In genomic region chr3:111739241-111739952, GRCh38 we compare ENCODE assay signal across 13 cellular contexts.
DNase-seq lines count a peak whose midpoint lies in the region; ATAC-seq, FAIRE-seq and TF ChIP-seq lines count a peak whose summit lies in the region.
"Had no signal": no experiment of that assay in that cellular context is flagged by ENCODE, and none has a peak within 500 bp of the region (broad histone marks: within the 10 kb centered on the region; RNA-seq: fewer than 3 reads in every experiment).

No MANE protein-coding gene starts in this region.

- ATAC-seq in activated CD4-positive, alpha-beta T cell treated with anti-CD3 and anti-CD28 coated beads for 36 hours = peak; percentile 28
- ATAC-seq in HepG2 = peak; percentile 87
- no peak for ATAC-seq in GM19023 (IDR thresholded peaks at IDR 0.05; ENCODE audit: unreplicated experiment)
- ATAC-seq in HG03469 (IDR thresholded peaks at IDR 0.05; ENCODE audit: unreplicated experiment) = no peak
- ATAC-seq: sciatic nerve had no signal

- H2AFZ ChIP-seq in mammary epithelial cell (ENCODE audit: low read depth, low read length) (no peak overlapping the region), HepG2 (ENCODE audit: low read length) (no peak overlapping the region)

- in situ Hi-C loops in mammary epithelial cell (cut with MboI; ENCODE audit: low sequenced_read_pairs in 2 of 2) = loop anchor here in 1 of 2 donors (10.0 kb wide), 1 partner anchor 65 kb away; no protein-coding TSS in a partner anchor
- in situ Hi-C loops in HepG2 (cut with HindIII; ENCODE audit: extremely low pct_ligation_motif_present, low pct_unique_long_range_greater_than_20kb) = no loop called here

- DNase-seq in activated CD4-positive, alpha-beta T cell treated with anti-CD3 and anti-CD28 coated beads for 36 hours = no peak
- no peak for DNase-seq in activated CD4-positive, alpha-beta T cell treated with anti-CD3 and anti-CD28 coated beads for 4 hours
- peak; percentile 98 for DNase-seq in mammary epithelial cell
- DNase-seq in HepG2 (ENCODE audit: low spot score) = peak; percentile 91
- DNase-seq in vagina (ENCODE audit: extremely low spot score in 2 of 2) = no peak
- DNase-seq in anterior cingulate cortex (lab: John Stamatoyannopoulos, UW) = no peak
- DNase-seq: activated CD8-positive, alpha-beta memory T cell treated with anti-CD3 and anti-CD28 coated beads for 24 hours; BE2C; NCI-H526 treated with DMSO at 0.1 percent for 48 hours; upper lobe of left lung had no signal

- no peaks in the 10 kb centered on the region for H3K27me3 Mint-ChIP-seq in activated CD4-positive, alpha-beta T cell treated with anti-CD3 and anti-CD28 coated beads for 36 hours

- H3K4me1 ChIP-seq in mammary epithelial cell (ENCODE audit: insufficient read depth, low read length) = peaks cover 64% of the 10 kb centered on the region
- peaks cover 67% of the 10 kb centered on the region for H3K4me1 ChIP-seq in HepG2 (ENCODE audit: insufficient read depth, low read length)
- peaks cover 33% of the 10 kb centered on the region for H3K4me1 ChIP-seq in vagina
- H3K4me1 ChIP-seq: BE2C had no signal

- TSS peak; percentile 84 for BruUV-seq in mammary epithelial cell (replicated peaks; lab: Mats Ljungman, UMichigan)
- no TSS peak for BruUV-seq in HepG2 (replicated peaks; lab: Mats Ljungman, UMichigan)

- CTCF ChIA-PET in activated CD4-positive, alpha-beta T cell treated with anti-CD3 and anti-CD28 coated beads for 36 hours (lab: Charles Lee) = interaction anchor here (0.8 kb wide), 1 partner anchor 42 kb away, joined by 3 read pairs; no protein-coding TSS in a partner anchor
- CTCF ChIA-PET in mammary epithelial cell (lab: Charles Lee; ENCODE audit: low non-redundant PET) (no interaction called here), HepG2 (lab: Yijun Ruan, JAX; ENCODE audit: low intra/inter-chr PET ratio, low total read pairs) (no interaction called here)

- peaks cover 2% of the 10 kb centered on the region for H3K36me3 Mint-ChIP-seq in activated CD4-positive, alpha-beta T cell treated with anti-CD3 and anti-CD28 coated beads for 36 hours (ENCODE audit: low read depth)

- WGBS in mammary epithelial cell (ENCODE audit: low coverage, missing lambda C conversion rate) = 0% methylated on average over 5 of the region's 5 CpGs
- 46% methylated on average over 5 of the region's 5 CpGs for WGBS in HepG2 (ENCODE audit: low lambda C conversion rate)

- no peak overlapping the region for H3K27ac Mint-ChIP-seq in activated CD4-positive, alpha-beta T cell treated with anti-CD3 and anti-CD28 coated beads for 36 hours

- no peak for TF ChIP-seq POLR2A in HepG2 (IDR thresholded peaks at IDR 0.05; ENCODE audit: insufficient read depth in 1 of 2, low read depth in 2 of 2, low read length in 2 of 2)
- no peak for TF ChIP-seq POLR2A in vagina (IDR thresholded peaks at IDR 0.05)

- intact Hi-C loops in activated CD4-positive, alpha-beta T cell treated with anti-CD3 and anti-CD28 coated beads for 36 hours (cut with DNase I, micrococcal nuclease) = no loop called here
- intact Hi-C loops in mammary epithelial cell (cut with micrococcal nuclease) (loop anchor here (1.0 to 10.0 kb wide), 4 partner anchors 22 to 335 kb away; no protein-coding TSS in a partner anchor), HepG2 (cut with micrococcal nuclease; ENCODE audit: unreplicated experiment) (no loop called here), vagina (cut with DNase I) (loop anchor here (10.0 kb wide), 1 partner anchor 65 kb away; no protein-coding TSS in a partner anchor)

- dilution Hi-C loops in mammary epithelial cell (cut with HindIII; ENCODE audit: low sequenced_read_pairs) = loop anchor here (10.0 kb wide), 1 partner anchor 105 kb away; no protein-coding TSS in a partner anchor

- H3K27ac ChIP-seq in mammary epithelial cell (ENCODE audit: insufficient read depth, low read depth, low read length) = peak overlapping the region; percentile 97
- H3K27ac ChIP-seq in HepG2 (ENCODE audit: extremely low read length, insufficient read depth, low read length) = peak overlapping the region; percentile 70
- H3K27ac ChIP-seq in vagina = peak overlapping the region; percentile 64

- TF ChIP-seq RAD21 in HepG2 (CRISPR knock-in tag; IDR thresholded peaks at IDR 0.05) = no peak

- H4K20me1 ChIP-seq in mammary epithelial cell (ENCODE audit: insufficient read depth, low read length) (no peaks in the 10 kb centered on the region), HepG2 (ENCODE audit: insufficient read depth, low read length) (no peaks in the 10 kb centered on the region)

- peak overlapping the region; percentile 79 for H3K9ac ChIP-seq in mammary epithelial cell (ENCODE audit: insufficient read depth, low read length)
- peak overlapping the region; percentile 30; the same call in 1 of the 2 replicates for H3K9ac ChIP-seq in HepG2 (ENCODE audit: insufficient read depth, low read depth, low read length)

- H3K79me2 ChIP-seq in mammary epithelial cell (ENCODE audit: insufficient read depth, low read length) (no peaks in the 10 kb centered on the region), HepG2 (ENCODE audit: insufficient read depth, low read length) (peaks cover 48% of the 10 kb centered on the region)

- H3K9me3 ChIP-seq in mammary epithelial cell (replicated peaks; ENCODE audit: insufficient read depth, low read length) (no peaks in the 10 kb centered on the region), HepG2 (ENCODE audit: low read length) (no peaks in the 10 kb centered on the region), vagina (no peaks in the 10 kb centered on the region)
- H3K9me3 ChIP-seq: BE2C, upper lobe of left lung had no signal

- POLR2A ChIA-PET in activated CD4-positive, alpha-beta T cell treated with anti-CD3 and anti-CD28 coated beads for 36 hours (lab: Charles Lee) = no interaction called here
- POLR2A ChIA-PET in HepG2 (lab: Yijun Ruan, JAX) = interaction anchor here (0.6 to 1.2 kb wide), 2 partner anchors 120 to 215 kb away, joined by 3 read pairs; partner anchors contain the start of gene PHLDB2

- H3K36me3 ChIP-seq in mammary epithelial cell (ENCODE audit: insufficient read depth, low read length) (no peaks in the 10 kb centered on the region), HepG2 (replicated peaks in 1 of 2; ENCODE audit: control insufficient read depth in 1 of 2, insufficient read depth in 2 of 2, low read length in 2 of 2) (0 out of 5 replicates have a peak, but pooled peaks cover 0 to 2% of the 10 kb centered on the region in 2 experiments), vagina (no peaks in the 10 kb centered on the region)
- H3K36me3 ChIP-seq: BE2C, upper lobe of left lung had no signal

- no peak for FAIRE-seq in HepG2 (lab: Jason Lieb, UNC)

- no peak overlapping the region for H3K4me3 Mint-ChIP-seq in activated CD4-positive, alpha-beta T cell treated with anti-CD3 and anti-CD28 coated beads for 36 hours

- H3K9me3 Mint-ChIP-seq in activated CD4-positive, alpha-beta T cell treated with anti-CD3 and anti-CD28 coated beads for 36 hours (ENCODE audit: low read depth) = no peaks in the 10 kb centered on the region

- TF ChIP-seq CTCF in mammary epithelial cell (conservative IDR thresholded peaks at IDR 0.05 in 1 of 2, IDR thresholded peaks at IDR 0.05 in 1 of 2; ENCODE audit: extremely low read depth in 1 of 2, insufficient read depth in 1 of 2, low read depth in 1 of 2, low read length in 2 of 2) (no peak), HepG2 (CRISPR knock-in tag; IDR thresholded peaks at IDR 0.05) (no peak), vagina (IDR thresholded peaks at IDR 0.05) (no peak)

- H3K27me3 ChIP-seq in mammary epithelial cell (ENCODE audit: insufficient read depth, low read length) = no peaks in the 10 kb centered on the region
- no peaks in the 10 kb centered on the region for H3K27me3 ChIP-seq in HepG2 (ENCODE audit: control insufficient read depth in 1 of 2, insufficient read depth in 2 of 2, low read length in 2 of 2)
- no peaks in the 10 kb centered on the region for H3K27me3 ChIP-seq in vagina
- H3K27me3 ChIP-seq: BE2C, upper lobe of left lung had no signal

- peaks cover 15% of the 10 kb centered on the region for H3K4me1 Mint-ChIP-seq in activated CD4-positive, alpha-beta T cell treated with anti-CD3 and anti-CD28 coated beads for 36 hours

- peak overlapping the region; percentile 65 for H3K4me2 ChIP-seq in mammary epithelial cell (ENCODE audit: insufficient read depth, low read depth, low read length)
- peak overlapping the region; percentile 44 for H3K4me2 ChIP-seq in HepG2 (ENCODE audit: low read depth, low read length)

- TF ChIP-seq EP300 in HepG2 (IDR thresholded peaks at IDR 0.05; ENCODE audit: low read depth in 2 of 2, low read length in 2 of 2) (peak in 1 of 2 experiments; percentile 62; a peak in 1 of 4 replicates), HepG2 (CRISPR knock-in tag; IDR thresholded peaks at IDR 0.05; ENCODE audit: borderline replicate concordance) (no peak)

- H3K4me3 ChIP-seq in mammary epithelial cell (replicated peaks in 1 of 3; ENCODE audit: insufficient read depth in 1 of 3, low read depth in 2 of 3, low read length in 3 of 3) (peak overlapping the region in 1 of 3 experiments; percentile 8), HepG2 (replicated peaks in 1 of 3; ENCODE audit: insufficient read depth in 1 of 3, low read depth in 2 of 3, low read length in 3 of 3) (no peak overlapping the region), vagina (no peak overlapping the region)
- H3K4me3 ChIP-seq: upper lobe of left lung had no signal

TF ChIP-seq in HepG2, 621 proteins besides CTCF, POLR2A, EP300 and RAD21 (continues in another document):
- TF ChIP-seq SOX13 (IDR thresholded peaks at IDR 0.05) = no peak
- TF ChIP-seq SOX13 (CRISPR knock-in tag; conservative IDR thresholded peaks at IDR 0.05 in 1 of 2, IDR thresholded peaks at IDR 0.05 in 1 of 2) = peak in 1 of 2 experiments; percentile 73; a peak in 2 of 4 replicates
- no peak; the same call in 1 of the 2 replicates for TF ChIP-seq PHF21A (CRISPR knock-in tag; IDR thresholded peaks at IDR 0.05)
- 0 out of 2 replicates have a peak, but pooled peaks have one; percentile 10 for TF ChIP-seq BCL6 (CRISPR knock-in tag; IDR thresholded peaks at IDR 0.05)
- peak; percentile 65; the same call in 1 of the 2 replicates for TF ChIP-seq ELF3 (CRISPR knock-in tag; IDR thresholded peaks at IDR 0.05)
- no peak for TF ChIP-seq ZBTB3 (CRISPR knock-in tag; IDR thresholded peaks at IDR 0.05; ENCODE audit: borderline replicate concordance, low read depth)

Comparison
In these comparisons a context has a peak if more than half of its experiments do, and no peak if none do; other contexts are left out.
1. ATAC-seq: peak in activated CD4-positive, alpha-beta T cell treated with anti-CD3 and anti-CD28 coated beads for 36 hours (single experiment) and HepG2 (single experiment); none in GM19023 (single experiment) and HG03469 (single experiment).
2. DNase-seq: peak in mammary epithelial cell (single experiment) and HepG2 (single experiment); none in activated CD4-positive, alpha-beta T cell treated with anti-CD3 and anti-CD28 coated beads for 36 hours (single experiment), activated CD4-positive, alpha-beta T cell treated with anti-CD3 and anti-CD28 coated beads for 4 hours (0 of 2), vagina (0 of 2) and anterior cingulate cortex (0 of 58).
3. intact Hi-C loops: an anchor here in mammary epithelial cell (1.0 to 10.0 kb wide) and vagina (10.0 kb wide); none called in activated CD4-positive, alpha-beta T cell treated with anti-CD3 and anti-CD28 coated beads for 36 hours and HepG2.
4. Peak in every context shown above with its lines, with median percentiles within 50 percentile points of each other: H3K27ac ChIP-seq.